Comparison of ENCODE assay signal across 22 cellular contexts in genomic region chr12:105667880-105668279, GRCh38.
A peak's percentile ranks its signal among the peaks of the same experiment; 100 is the strongest.
DNase-seq lines count a peak whose midpoint lies in the region; ATAC-seq, FAIRE-seq and TF ChIP-seq lines count a peak whose summit lies in the region.
"Had no signal": no experiment of that assay in that cellular context is flagged by ENCODE, and none has a peak within 500 bp of the region (broad histone marks: within the 10 kb centered on the region; RNA-seq: fewer than 3 reads in every experiment).

No MANE protein-coding gene starts in this region.

- no peaks in the 10 kb centered on the region for H3K9me3 ChIP-seq in GM23248 (ENCODE audit: low read depth)
- no peaks in the 10 kb centered on the region for H3K9me3 ChIP-seq in K562 (replicated peaks; ENCODE audit: control insufficient read depth, insufficient read depth, low read depth, low read length)
- no peaks in the 10 kb centered on the region for H3K9me3 ChIP-seq in kidney (ENCODE audit: control insufficient read depth in 1 of 2, low read length in 2 of 2)
- H3K9me3 ChIP-seq: Caco-2 had no signal

- intact Hi-C loops in K562 (cut with micrococcal nuclease) (no loop called here), Right ventricle myocardium superior (cut with DNase I) (no loop called here), kidney (cut with DNase I) (no loop called here)

- DNase-seq in GM23248 (peak; percentile 8), K562 (ENCODE audit: extremely low read depth in 1 of 4, low spot score in 3 of 4) (no peak), Right ventricle myocardium superior (no peak), kidney (no peak), DMS79 treated with DMSO at 0.1 percent for 48 hours (lab: John Stamatoyannopoulos, UW) (no peak)
- DNase-seq: 8988T; ACHN; AML-193; Caco-2; Calu3; CD4-positive, alpha-beta T cell; CD8-positive, alpha-beta T cell; DND-41; EL; GDM1 had no signal

- H3K79me2 ChIP-seq in GM23248 (ENCODE audit: insufficient read depth) (no peaks in the 10 kb centered on the region), K562 (ENCODE audit: control insufficient read depth, insufficient read depth, low read length) (no peaks in the 10 kb centered on the region)

- H3K27me3 ChIP-seq in GM23248 (replicated peaks; ENCODE audit: insufficient read depth) = no peaks in the 10 kb centered on the region
- H3K27me3 ChIP-seq in K562 (ENCODE audit: control insufficient read depth in 2 of 2, insufficient read depth in 2 of 2, low read length in 2 of 2) = no peaks in the 10 kb centered on the region
- H3K27me3 ChIP-seq: BLaER1 treated with 17β-estradiol and CSF1 and Interleukin-3, amounts not matched to agents 10 nM and 100 nM had no signal

- in situ Hi-C loops in GM23248 (cut with MboI) (no loop called here), K562 (cut with MboI) (no loop called here)

- H3K4me1 ChIP-seq in GM23248 (ENCODE audit: insufficient read depth) (peaks cover 21% of the 10 kb centered on the region), K562 (replicated peaks in 1 of 2; ENCODE audit: control insufficient read depth in 2 of 2, insufficient read depth in 2 of 2, low read length in 2 of 2) (peaks cover 0 to 3% of the 10 kb centered on the region in 2 experiments; a peak in 1 of 5 replicates), kidney (ENCODE audit: control insufficient read depth in 1 of 2, insufficient read depth in 1 of 2, low read depth in 1 of 2, low read length in 2 of 2) (peaks cover 0 to 5% of the 10 kb centered on the region in 2 donors)
- H3K4me1 ChIP-seq: BLaER1 treated with 17β-estradiol and CSF1 and Interleukin-3, amounts not matched to agents 10 nM and 100 nM had no signal

- TF ChIP-seq POLR2A in K562 (conservative IDR thresholded peaks at IDR 0.05) = no peak

- no peaks in the 10 kb centered on the region for H4K20me1 ChIP-seq in GM23248 (ENCODE audit: insufficient read depth)
- H4K20me1 ChIP-seq in K562 (replicated peaks; ENCODE audit: control insufficient read depth, insufficient read depth, low read length) = no peaks in the 10 kb centered on the region
- H4K20me1 ChIP-seq: BLaER1 treated with 17β-estradiol and CSF1 and Interleukin-3, amounts not matched to agents 10 nM and 100 nM had no signal

- 37 to 49% methylated on average over 2 of the region's 2 CpGs for WGBS in GM23248 (ENCODE audit: low coverage in 1 of 2, low lambda C conversion rate in 2 of 2, missing lambda C conversion rate in 2 of 2), 2 experiments
- 0% methylated on average over 1 of the region's 2 CpGs for WGBS in K562 (ENCODE audit: insufficient coverage, low coverage, missing lambda C conversion rate)

- no peaks in the 10 kb centered on the region for H3K9me2 ChIP-seq in GM23248 (ENCODE audit: insufficient read depth)

- BruUV-seq in K562 (replicated peaks; lab: Mats Ljungman, UMichigan) = no TSS peak

- H3K27ac ChIP-seq in GM23248 = no peak overlapping the region
- no peak overlapping the region for H3K27ac ChIP-seq in K562 (ENCODE audit: extremely low read depth, low read depth, low read length)
- H3K27ac ChIP-seq in kidney (ENCODE audit: low read depth in 2 of 2, low read length in 2 of 2) = no peak overlapping the region
- H3K27ac ChIP-seq: BLaER1 treated with 17β-estradiol and CSF1 and Interleukin-3, amounts not matched to agents 10 nM and 100 nM; C4-2B had no signal

- peaks cover 23% of the 10 kb centered on the region for H3F3A ChIP-seq in GM23248 (ENCODE audit: insufficient read depth)

- H3K4me3 ChIP-seq in GM23248 (no peak overlapping the region), K562 (no peak overlapping the region), kidney (ENCODE audit: low read length in 2 of 2) (no peak overlapping the region)
- H3K4me3 ChIP-seq: BLaER1 treated with 17β-estradiol and CSF1 and Interleukin-3, amounts not matched to agents 10 nM and 100 nM; GM12878 had no signal

- no peak overlapping the region for H3K9ac ChIP-seq in GM23248
- no peak overlapping the region for H3K9ac ChIP-seq in K562 (ENCODE audit: insufficient read depth in 1 of 2, low read depth in 2 of 2, low read length in 2 of 2)
- no peak overlapping the region for H3K9ac ChIP-seq in kidney (ENCODE audit: low read length in 2 of 2)
- H3K9ac ChIP-seq: BLaER1 treated with 17β-estradiol and CSF1 and Interleukin-3, amounts not matched to agents 10 nM and 100 nM had no signal

- no peak for ATAC-seq in K562
- no peak for ATAC-seq in Right ventricle myocardium superior (ENCODE audit: poor library complexity)
- ATAC-seq: CD8-positive, alpha-beta T cell; GM12878 had no signal

- no peak for TF ChIP-seq RAD21 in K562 (CRISPR knock-in tag; conservative IDR thresholded peaks at IDR 0.05 in 1 of 2, IDR thresholded peaks at IDR 0.05 in 1 of 2)

- POLR2A ChIA-PET in K562 (lab: Yijun Ruan, JAX) = no interaction called here

- no peak for TF ChIP-seq EP300 in K562 (IDR thresholded peaks at IDR 0.05; ENCODE audit: low read length)

- H3K9me1 ChIP-seq in K562 (ENCODE audit: control insufficient read depth, insufficient read depth, low read length) = no peaks in the 10 kb centered on the region

- H2AFZ ChIP-seq in GM23248 = no peak overlapping the region
- H2AFZ ChIP-seq in K562 (ENCODE audit: low read depth, low read length) = no peak overlapping the region

- H3K36me3 ChIP-seq in GM23248 (ENCODE audit: low read depth) (no peaks in the 10 kb centered on the region), K562 (ENCODE audit: control insufficient read depth, insufficient read depth, low read length) (no peaks in the 10 kb centered on the region), kidney (ENCODE audit: control insufficient read depth in 1 of 2, insufficient read depth in 2 of 2, low read length in 2 of 2) (no peaks in the 10 kb centered on the region)
- H3K36me3 ChIP-seq: BLaER1 treated with 17β-estradiol and CSF1 and Interleukin-3, amounts not matched to agents 10 nM and 100 nM had no signal

- H3K4me2 ChIP-seq in GM23248 (ENCODE audit: unreplicated experiment) (no peak overlapping the region), K562 (ENCODE audit: insufficient read depth, low read length) (no peak overlapping the region)
- H3K4me2 ChIP-seq: BLaER1 treated with 17β-estradiol and CSF1 and Interleukin-3, amounts not matched to agents 10 nM and 100 nM had no signal

- TF ChIP-seq CTCF in K562 (IDR thresholded peaks at IDR 0.05 in 2 of 3, conservative IDR thresholded peaks at IDR 0.05 in 1 of 3; ENCODE audit: insufficient read depth in 2 of 3, low read depth in 1 of 3, low read length in 3 of 3) = no peak
- no peak for TF ChIP-seq CTCF in kidney (IDR thresholded peaks at IDR 0.05; ENCODE audit: borderline replicate concordance, extremely low read depth, insufficient read depth)

- no peak for FAIRE-seq in K562 (lab: Jason Lieb, UNC)
- FAIRE-seq in kidney (lab: Jason Lieb, UNC) = no peak
- FAIRE-seq: A204.1, D721Med, GM12878, GM12892, GM18507 had no signal

- CTCF ChIA-PET in K562 (lab: Yijun Ruan, JAX; ENCODE audit: low intra/inter-chr PET ratio) = no interaction called here

TF ChIP-seq in K562, 482 proteins besides CTCF, POLR2A, EP300 and RAD21:
- TF ChIP-seq MYNN (IDR thresholded peaks at IDR 0.05) = peak; percentile 90
- TF ChIP-seq MYNN (CRISPR knock-in tag; IDR thresholded peaks at IDR 0.05) = peak; percentile 60; the same call in 1 of the 2 replicates
- TF ChIP-seq NR2C2 (CRISPR knock-in tag; IDR thresholded peaks at IDR 0.05) = no peak
- TF ChIP-seq NR2C2 (tag; IDR thresholded peaks at IDR 0.05) = no peak
TF ChIP-seq in K562: peak in this region for 1.
